ENCODE assay signal across 21 cellular contexts in genomic region chr3:106323586-106323985, GRCh38.
"Had no signal": no experiment of that assay in that cellular context is flagged by ENCODE, and none has a peak within 500 bp of the region (broad histone marks: within the 10 kb centered on the region; RNA-seq: fewer than 3 reads in every experiment).

No MANE protein-coding gene starts in this region.

- H3K36me3 Mint-ChIP-seq: IgD-negative memory B cell had no signal

- H3K27me3 Mint-ChIP-seq: IgD-negative memory B cell had no signal

- H3K27me3 ChIP-seq: SJSA1 had no signal

- FAIRE-seq: HTR-8/SVneo, K562 had no signal

- H3K27ac Mint-ChIP-seq: IgD-negative memory B cell had no signal

- H3K36me3 ChIP-seq: SJSA1 had no signal

- ATAC-seq: K562 had no signal

- H3K4me3 Mint-ChIP-seq: IgD-negative memory B cell had no signal

- DNase-seq: MM.1S, NCI-H1092 treated with DMSO at 0.1 percent for 48 hours, NCI-H1436, NCI-H187, NCI-H2029, NCI-H2081 treated with DMSO at 0.1 percent for 48 hours, NCI-H2227 treated with DMSO at 0.1 percent for 48 hours, NCI-H446, NCI-H510A, NCI-H524 treated with DMSO at 0.1 percent for 48 hours, NCI-H69, NCI-H774, Right ventricle myocardium superior, RPMI8226, SIG-M5 had no signal

- H3K4me3 ChIP-seq: K562, SJSA1, SK-N-MC had no signal

- H3K27ac ChIP-seq: HL-60, SJSA1, SK-N-MC had no signal

- H3K9me3 ChIP-seq: SJSA1 had no signal
